In genomic region chr16:2515180-2515803, GRCh38 we compare ENCODE assay signal across 6 cellular contexts. TPM values are rescaled to one million over a fixed set of nuclear protein-coding genes. Genes with fewer than 3 reads are reported as not detected.
DNase-seq lines count a peak whose midpoint lies in the region; ATAC-seq and TF ChIP-seq lines count a peak whose summit lies in the region.

No MANE protein-coding gene starts in this region.

- H3F3A ChIP-seq in PC-9 (ENCODE audit: insufficient read depth, low read depth): peaks cover 26% of the 10 kb centered on the region; the same call in 1 of the 2 replicates

- POLR2A ChIA-PET in PC-9 (lab: Charles Lee; ENCODE audit: unreplicated experiment): no interaction called here

- peaks cover 54% of the 10 kb centered on the region for H4K20me1 ChIP-seq in PC-9 (ENCODE audit: insufficient read depth)

- CTCF ChIA-PET in PC-9 (lab: Charles Lee): interaction anchor here (0.5 to 0.6 kb wide), 2 partner anchors 109 to 423 kb away, joined by 3 read pairs; no protein-coding TSS in a partner anchor

- TSS peak; percentile 26 for BruUV-seq in PC-9 (replicated peaks; lab: Mats Ljungman, UMichigan)

- no peak for DNase-seq in PC-9
- no peak for DNase-seq in NCI-H2196 (lab: John Stamatoyannopoulos, UW; ENCODE audit: unreplicated experiment)
- DNase-seq in midbrain (lab: John Stamatoyannopoulos, UW): no peak

- H3K27me3 ChIP-seq in ACC112 (ENCODE audit: insufficient read depth, low read length) (no peaks in the 10 kb centered on the region), PC-9 (ENCODE audit: insufficient read depth, low read depth) (no peaks in the 10 kb centered on the region)

- H2AFZ ChIP-seq in ACC112 (ENCODE audit: low read length, unreplicated experiment) (no peak overlapping the region), PC-9 (no peak overlapping the region)

- H3K9me3 ChIP-seq in PC-9 (ENCODE audit: insufficient read depth, low read depth): no peaks in the 10 kb centered on the region

- peaks cover 62% of the 10 kb centered on the region for H3K79me2 ChIP-seq in ACC112 (ENCODE audit: control insufficient read depth, insufficient read depth, low read length, unreplicated experiment)
- peaks cover 57% of the 10 kb centered on the region for H3K79me2 ChIP-seq in PC-9 (ENCODE audit: low read depth)

- no peaks in the 10 kb centered on the region for H3K36me3 ChIP-seq in ACC112 (ENCODE audit: insufficient read depth, low read length)
- no peaks in the 10 kb centered on the region; the same call in 1 of the 2 replicates for H3K36me3 ChIP-seq in PC-9 (ENCODE audit: low read depth)

- H3K4me1 ChIP-seq in ACC112 (ENCODE audit: control insufficient read depth, insufficient read depth, low read length, unreplicated experiment) (peaks cover 41% of the 10 kb centered on the region), PC-9 (replicated peaks; ENCODE audit: insufficient read depth) (peaks cover 28% of the 10 kb centered on the region)

- no peak for ATAC-seq in GM21390 (IDR thresholded peaks at IDR 0.05; ENCODE audit: unreplicated experiment)

- intact Hi-C loops in PC-9 (cut with micrococcal nuclease; ENCODE audit: unreplicated experiment): no loop called here

- peak overlapping the region; percentile 91 for H3K27ac ChIP-seq in ACC112 (ENCODE audit: low read depth, low read length)
- H3K27ac ChIP-seq in PC-9: peak overlapping the region; percentile 17; the same call in 1 of the 2 replicates

- H3K4me3 ChIP-seq in ACC112 (ENCODE audit: low read depth, low read length) (peak overlapping the region; percentile 87), PC-9 (peak overlapping the region; percentile 80), iPS-11a (ENCODE audit: low read depth, low read length) (peak overlapping the region; percentile 77)

- peak overlapping the region; percentile 100 for H3K4me2 ChIP-seq in PC-9

- no peaks in the 10 kb centered on the region for H3K9me2 ChIP-seq in PC-9 (ENCODE audit: insufficient read depth)

- TF ChIP-seq CTCF in PC-9 (conservative IDR thresholded peaks at IDR 0.05): no peak

RNA-seq across cellular contexts. Expression of gene ATP6V0C, which starts 1.5 kb away (rescaled TPM):
- 205 and 249 TPM in 2 replicates for total RNA-seq in PC-9 (2021)

RNA-seq across cellular contexts. Expression of gene AMDHD2, which starts 4.9 kb away (rescaled TPM):
- total RNA-seq in PC-9 (2021): 47.9 and 61.5 TPM in 2 replicates

RNA-seq across cellular contexts. Expression of gene CEMP1, which starts 15.9 kb away (rescaled TPM):
- total RNA-seq in PC-9 (2021): 0.43 and 0.94 TPM in 2 replicates

RNA-seq across cellular contexts. Expression of gene PDPK1, which starts 22.5 kb away (rescaled TPM):
- 43.2 and 46.8 TPM in 2 replicates for total RNA-seq in PC-9 (2021)

RNA-seq across cellular contexts. Expression of gene TBC1D24, which starts 40.4 kb away (rescaled TPM):
- total RNA-seq in PC-9 (2021): 30.0 and 34.2 TPM in 2 replicates
